Comparison of ENCODE assay signal across 9 cellular contexts in genomic region chr5:92179651-92180050, GRCh38.
"Had no signal": no experiment of that assay in that cellular context is flagged by ENCODE, and none has a peak within 500 bp of the region (broad histone marks: within the 10 kb centered on the region; RNA-seq: fewer than 3 reads in every experiment).

No MANE protein-coding gene starts in this region.

- ATAC-seq: HCT116, HepG2 had no signal

- H3K9me3 ChIP-seq: HAP-1 had no signal

- H3K4me1 ChIP-seq: HAP-1 had no signal

- DNase-seq: GM23248, GOT3, H7, HFFc6, KBM-7 had no signal

- H3K4me3 ChIP-seq: GM23248, HAP-1 had no signal

- H3K27ac ChIP-seq: GM23248, HL-60 had no signal

- H3K36me3 ChIP-seq: HAP-1 had no signal
